Comparison of ENCODE assay signal across 8 cellular contexts in the genomic region with DNA sequence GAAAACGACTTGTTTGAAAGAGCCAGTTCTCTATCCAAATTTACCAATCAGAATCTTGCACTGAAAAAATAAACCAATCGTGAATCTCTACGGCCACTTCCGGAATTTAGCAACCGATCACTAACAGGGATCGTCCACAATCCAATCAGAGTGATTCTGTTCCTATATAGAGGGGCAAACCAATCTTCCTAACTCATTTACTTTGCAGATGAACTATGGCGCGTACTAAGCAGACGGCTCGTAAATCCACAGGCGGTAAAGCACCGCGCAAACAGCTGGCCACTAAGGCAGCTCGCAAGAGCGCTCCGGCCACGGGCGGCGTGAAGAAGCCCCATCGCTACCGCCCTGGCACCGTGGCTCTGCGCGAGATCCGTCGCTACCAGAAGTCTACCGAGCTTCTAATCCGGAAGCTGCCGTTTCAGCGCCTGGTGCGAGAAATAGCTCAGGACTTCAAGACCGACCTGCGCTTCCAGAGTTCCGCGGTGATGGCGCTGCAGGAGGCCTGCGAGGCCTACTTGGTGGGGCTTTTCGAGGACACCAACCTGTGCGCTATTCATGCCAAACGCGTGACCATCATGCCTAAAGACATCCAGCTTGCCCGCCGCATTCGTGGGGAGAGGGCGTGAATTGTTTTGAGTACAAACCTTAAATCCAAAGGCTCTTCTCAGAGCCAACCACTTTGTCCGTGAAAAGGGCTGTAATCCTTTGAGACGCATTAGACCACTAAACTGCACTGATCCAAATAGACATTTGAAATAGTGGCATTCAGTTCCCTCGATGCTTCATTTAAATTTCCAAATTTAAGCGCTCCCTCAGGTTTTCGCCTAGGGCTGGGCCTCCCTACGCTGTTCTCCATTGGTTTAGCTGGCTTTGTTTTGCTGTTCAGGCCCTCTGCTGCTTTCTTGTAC.
DNase-seq lines count a peak whose midpoint lies in the region; ATAC-seq, FAIRE-seq and TF ChIP-seq lines count a peak whose summit lies in the region.

No MANE protein-coding gene starts in this region.

- FAIRE-seq in bronchial epithelial cell (lab: Jason Lieb, UNC): no peak

- no peaks in the 10 kb centered on the region for H3K27me3 ChIP-seq in bronchial epithelial cell (ENCODE audit: control insufficient read depth, insufficient read depth, low read length)

- no peak for ATAC-seq in HG03378 (IDR thresholded peaks at IDR 0.05; ENCODE audit: unreplicated experiment)

- DNase-seq in HFFc6: peak; percentile 82
- DNase-seq in bronchial epithelial cell (ENCODE audit: low read depth): peak; percentile 80
- DNase-seq in iris pigment epithelial cell (ENCODE audit: low read depth): peak; percentile 93
- DNase-seq in substantia nigra (lab: John Stamatoyannopoulos, UW): peak in 8 of 49 donors; percentile 9 to 38 (median 22)
- DNase-seq in stimulated activated CD4-positive, alpha-beta T cell treated with anti-CD3 and anti-CD28 coated beads, Interleukin-2, amount 100 ng/mL, for 24 hours: no peak
- no peak for DNase-seq in LoVo (ENCODE audit: low spot score)
- no peak for DNase-seq in COLO829 (ENCODE audit: low spot score)

- no peak overlapping the region for H3K4me3 Mint-ChIP-seq in HFFc6

- peak overlapping the region; percentile 44 for H3K4me3 ChIP-seq in bronchial epithelial cell (ENCODE audit: low read depth, low read length)

- no peaks in the 10 kb centered on the region for H3K27me3 Mint-ChIP-seq in HFFc6 (ENCODE audit: insufficient read depth)

- no peak overlapping the region for H3K27ac Mint-ChIP-seq in HFFc6

- H3K27ac ChIP-seq in substantia nigra (ENCODE audit: low read depth, low read length, poor library complexity, severe bottlenecking): peak overlapping the region; percentile 38

- H3K36me3 Mint-ChIP-seq in HFFc6 (ENCODE audit: low read depth): peaks cover 8% of the 10 kb centered on the region; the same call in 1 of the 2 replicates

- H3K36me3 ChIP-seq in bronchial epithelial cell (ENCODE audit: control insufficient read depth, insufficient read depth, low read length): no peaks in the 10 kb centered on the region

- no peaks in the 10 kb centered on the region for H3K9me3 Mint-ChIP-seq in HFFc6

- no peak for TF ChIP-seq CTCF in HFFc6 (IDR thresholded peaks at IDR 0.05)
- peak; percentile 22 for TF ChIP-seq CTCF in bronchial epithelial cell (IDR thresholded peaks at IDR 0.05; ENCODE audit: insufficient read depth, low read length, severe bottlenecking)

- H3K4me1 Mint-ChIP-seq in HFFc6 (ENCODE audit: low read depth): peaks cover 4% of the 10 kb centered on the region; the same call in 1 of the 2 replicates

Comparison
In these comparisons a context has a peak if more than half of its experiments do, and no peak if none do; other contexts are left out.
1. DNase-seq: peak in HFFc6 (single experiment), bronchial epithelial cell (single experiment) and iris pigment epithelial cell (single experiment); none in stimulated activated CD4-positive, alpha-beta T cell treated with anti-CD3 and anti-CD28 coated beads, Interleukin-2, amount 100 ng/mL, for 24 hours (0 of 2), LoVo (single experiment) and COLO829 (single experiment).